Comparison of ENCODE assay signal across 8 cellular contexts in genomic region chr2:54672587-54673456, GRCh38. TPM values are rescaled to one million over a fixed set of nuclear protein-coding genes. Genes with fewer than 3 reads are reported as not detected.
DNase-seq lines count a peak whose midpoint lies in the region; ATAC-seq and TF ChIP-seq lines count a peak whose summit lies in the region.

No MANE protein-coding gene starts in this region.

- no peaks in the 10 kb centered on the region for H4K20me1 ChIP-seq in osteoblast (ENCODE audit: insufficient read depth, low read length)

- H3K27ac ChIP-seq in duodenal mucosa (ENCODE audit: low read depth, low read length) (peak overlapping the region; percentile 75), osteoblast (ENCODE audit: low read depth, low read length) (peak overlapping the region; percentile 58)

- H3K4me1 Mint-ChIP-seq in activated CD4-positive, alpha-beta T cell treated with anti-CD3 and anti-CD28 coated beads, Interleukin-2, amount 10 ng/mL, durations not matched to agents 24 days and 14 days = peaks cover 33% of the 10 kb centered on the region

- peak overlapping the region; percentile 42 for H3K27ac Mint-ChIP-seq in activated CD4-positive, alpha-beta T cell treated with anti-CD3 and anti-CD28 coated beads, Interleukin-2, amount 10 ng/mL, durations not matched to agents 24 days and 14 days

- peak overlapping the region; percentile 29 to 32 for H3K9ac ChIP-seq in duodenal mucosa (ENCODE audit: low read depth in 1 of 2, low read length in 2 of 2)

- H3K36me3 ChIP-seq in duodenal mucosa (ENCODE audit: control insufficient read depth in 1 of 2, insufficient read depth in 2 of 2, low read length in 2 of 2) (peaks cover 28 to 34% of the 10 kb centered on the region in 2 donors), osteoblast (ENCODE audit: insufficient read depth, low read length) (peaks cover 27% of the 10 kb centered on the region)

- peak overlapping the region; percentile 77 for H2AFZ ChIP-seq in osteoblast (ENCODE audit: low read length)

- H3K9me3 ChIP-seq in duodenal mucosa (ENCODE audit: control insufficient read depth in 1 of 2, low read length in 2 of 2) (no peaks in the 10 kb centered on the region), osteoblast (ENCODE audit: low read depth, low read length) (no peaks in the 10 kb centered on the region)

- intact Hi-C loops in activated CD4-positive, alpha-beta T cell treated with anti-CD3 and anti-CD28 coated beads, Interleukin-2, amount 10 ng/mL, durations not matched to agents 24 days and 14 days (cut with micrococcal nuclease) = loop anchor here (1.0 kb wide), 1 partner anchor 8 kb away; no protein-coding TSS in a partner anchor

- no peaks in the 10 kb centered on the region for H3K27me3 ChIP-seq in duodenal mucosa (ENCODE audit: control insufficient read depth in 1 of 2, insufficient read depth in 2 of 2, low read length in 2 of 2)
- H3K27me3 ChIP-seq in osteoblast (ENCODE audit: insufficient read depth, low read length) = no peaks in the 10 kb centered on the region

- peak overlapping the region; percentile 72 for H3K4me2 ChIP-seq in osteoblast (ENCODE audit: insufficient read depth, low read length)

- H3K4me1 ChIP-seq in duodenal mucosa (ENCODE audit: control insufficient read depth in 1 of 2, insufficient read depth in 2 of 2, low read length in 2 of 2) (peaks cover 10 to 17% of the 10 kb centered on the region in 2 donors), osteoblast (ENCODE audit: insufficient read depth, low read length) (peaks cover 62% of the 10 kb centered on the region)

- H3K4me3 ChIP-seq in duodenal mucosa (ENCODE audit: low read depth in 1 of 2, low read length in 2 of 2) (peak overlapping the region; percentile 31 to 65), osteoblast (ENCODE audit: insufficient read depth, low read length) (peak overlapping the region; percentile 48)

- H3K27me3 Mint-ChIP-seq in activated CD4-positive, alpha-beta T cell treated with anti-CD3 and anti-CD28 coated beads, Interleukin-2, amount 10 ng/mL, durations not matched to agents 24 days and 14 days = peaks cover 33% of the 10 kb centered on the region

- no peaks in the 10 kb centered on the region for H3K9me3 Mint-ChIP-seq in activated CD4-positive, alpha-beta T cell treated with anti-CD3 and anti-CD28 coated beads, Interleukin-2, amount 10 ng/mL, durations not matched to agents 24 days and 14 days

- peak overlapping the region; percentile 42 for H3K4me3 Mint-ChIP-seq in activated CD4-positive, alpha-beta T cell treated with anti-CD3 and anti-CD28 coated beads, Interleukin-2, amount 10 ng/mL, durations not matched to agents 24 days and 14 days

- no peak for TF ChIP-seq CTCF in osteoblast (IDR thresholded peaks at IDR 0.05; ENCODE audit: extremely low read depth, low read depth, low read length)

- H3K79me2 ChIP-seq in osteoblast (ENCODE audit: insufficient read depth, low read length) = no peaks in the 10 kb centered on the region

- in situ Hi-C loops in G401 (cut with HindIII; ENCODE audit: low sequenced_read_pairs) = no loop called here

- peaks cover 31% of the 10 kb centered on the region for H3K36me3 Mint-ChIP-seq in activated CD4-positive, alpha-beta T cell treated with anti-CD3 and anti-CD28 coated beads, Interleukin-2, amount 10 ng/mL, durations not matched to agents 24 days and 14 days (ENCODE audit: low read depth)

- ATAC-seq in HG03520 (IDR thresholded peaks at IDR 0.05; ENCODE audit: unreplicated experiment) = peak; percentile 43

- no peak for DNase-seq in activated CD4-positive, alpha-beta T cell treated with anti-CD3 and anti-CD28 coated beads, Interleukin-2, amount 10 ng/mL, durations not matched to agents 24 days and 14 days
- DNase-seq in activated CD4-positive, alpha-beta T cell treated with anti-CD3 and anti-CD28 coated beads, Interleukin-2, amount 50 U/mL, for 1 hour = no peak
- no peak for DNase-seq in osteoblast (ENCODE audit: insufficient read length, low spot score, missing footprints)
- DNase-seq in HUDEP-2 (lab: John Stamatoyannopoulos, UW; ENCODE audit: unreplicated experiment in 76 of 76) = no peak
- DNase-seq in G401 (ENCODE audit: low spot score) = no peak
- no peak for DNase-seq in NCI-H2081 treated with DMSO at 0.1 percent for 48 hours (lab: John Stamatoyannopoulos, UW)

RNA-seq across cellular contexts. Expression of gene EML6, which starts 50.6 kb away (rescaled TPM):
- 0.77 and 0.83 TPM in 2 replicates for total RNA-seq in activated CD4-positive, alpha-beta T cell treated with anti-CD3 and anti-CD28 coated beads, Interleukin-2, amount 10 ng/mL, durations not matched to agents 24 days and 14 days
- total RNA-seq in osteoblast = 0.29 and 1.1 TPM in 2 replicates
- 0.20 and 4.2 TPM in 2 replicates for total RNA-seq in G401 (2014; rRNA removed; shearing (Covaris generic))
